In genomic region chr5:151212361-151212899, GRCh38 we compare ENCODE assay signal across 8 cellular contexts. TPM values are rescaled to one million over a fixed set of nuclear protein-coding genes. Genes with fewer than 3 reads are reported as not detected.
DNase-seq lines count a peak whose midpoint lies in the region; ATAC-seq and TF ChIP-seq lines count a peak whose summit lies in the region.

No MANE protein-coding gene starts in this region.

- DNase-seq in osteocyte (ENCODE audit: extremely low spot score, unreplicated experiment) (peak; percentile 19), EL (no peak), cortex of kidney (lab: John Stamatoyannopoulos, UW) (no peak), D341Med (ENCODE audit: low spot score) (no peak), NCI-H1930 (lab: John Stamatoyannopoulos, UW) (no peak)

- peaks cover 7% of the 10 kb centered on the region for H3K36me3 Mint-ChIP-seq in activated naive CD8-positive, alpha-beta T cell
- no peaks in the 10 kb centered on the region for H3K36me3 Mint-ChIP-seq in osteocyte (ENCODE audit: unreplicated experiment)

- H3K4me3 ChIP-seq in GM08714 (ENCODE audit: low read length), result peak overlapping the region; percentile 62; the same call in 1 of the 2 replicates

- H3K9me3 Mint-ChIP-seq in activated naive CD8-positive, alpha-beta T cell (ENCODE audit: low read depth), result no peaks in the 10 kb centered on the region
- no peaks in the 10 kb centered on the region for H3K9me3 Mint-ChIP-seq in osteocyte (ENCODE audit: unreplicated experiment)

- peaks cover 83% of the 10 kb centered on the region for H3K4me1 Mint-ChIP-seq in activated naive CD8-positive, alpha-beta T cell (ENCODE audit: low read depth)
- no peaks in the 10 kb centered on the region for H3K4me1 Mint-ChIP-seq in osteocyte (ENCODE audit: unreplicated experiment)

- ATAC-seq in HG02642 (IDR thresholded peaks at IDR 0.05; ENCODE audit: poor library complexity, unreplicated experiment), result peak; percentile 3

- no peaks in the 10 kb centered on the region for H3K27me3 Mint-ChIP-seq in activated naive CD8-positive, alpha-beta T cell
- H3K27me3 Mint-ChIP-seq in osteocyte (ENCODE audit: unreplicated experiment), result peaks cover 5% of the 10 kb centered on the region

- no peak for TF ChIP-seq CTCF in osteocyte (IDR thresholded peaks at IDR 0.05)

- H3K27ac Mint-ChIP-seq in activated naive CD8-positive, alpha-beta T cell, result peak overlapping the region; percentile 96
- H3K27ac Mint-ChIP-seq in osteocyte (ENCODE audit: unreplicated experiment), result no peak overlapping the region

- peak overlapping the region; percentile 87 for H3K4me3 Mint-ChIP-seq in activated naive CD8-positive, alpha-beta T cell
- no peak overlapping the region for H3K4me3 Mint-ChIP-seq in osteocyte (ENCODE audit: unreplicated experiment)

RNA-seq across cellular contexts. Expression of gene CCDC69, which starts 11.5 kb away (rescaled TPM):
- total RNA-seq in osteocyte, result 0.78 and 1.7 TPM in 2 replicates

RNA-seq across cellular contexts. Expression of gene GM2A, which starts 40.6 kb away (rescaled TPM):
- 28.2 and 30.2 TPM in 2 replicates for total RNA-seq in osteocyte

RNA-seq across cellular contexts. Expression of gene ANXA6, which starts 54.9 kb away (rescaled TPM):
- total RNA-seq in osteocyte, result 245 and 254 TPM in 2 replicates
